8 cellular contexts compared by ENCODE assay signal in genomic region chr1:226882187-226882586, GRCh38.
A peak's percentile ranks its signal among the peaks of the same experiment; 100 is the strongest.
DNase-seq lines count a peak whose midpoint lies in the region.

No MANE protein-coding gene starts in this region.

- no peaks in the 10 kb centered on the region for H3K9me3 ChIP-seq in stomach smooth muscle (ENCODE audit: control insufficient read depth in 2 of 2, low read length in 2 of 2)

- peak overlapping the region; percentile 36 to 57 for H3K4me3 ChIP-seq in stomach smooth muscle (ENCODE audit: low read length in 2 of 2)

- peaks cover 33 to 37% of the 10 kb centered on the region in 2 donors for H3K36me3 ChIP-seq in stomach smooth muscle (ENCODE audit: control insufficient read depth in 2 of 2, insufficient read depth in 2 of 2, low read length in 2 of 2)

- no peaks in the 10 kb centered on the region for H3K27me3 ChIP-seq in stomach smooth muscle (ENCODE audit: control insufficient read depth in 1 of 2, insufficient read depth in 2 of 2, low read length in 2 of 2)

- H3K27ac ChIP-seq in stomach smooth muscle (ENCODE audit: low read length): peak overlapping the region; percentile 13

- H3K9ac ChIP-seq in stomach smooth muscle (ENCODE audit: low read length in 2 of 2): peak overlapping the region in 1 of 2 donors; percentile 29

- no peaks in the 10 kb centered on the region for H3K4me1 ChIP-seq in stomach smooth muscle (ENCODE audit: control insufficient read depth, insufficient read depth, low read length)

- DNase-seq in activated CD4-positive, alpha-beta T cell treated with anti-CD3 and anti-CD28 coated beads for 48 hours: peak; percentile 29
- no peak for DNase-seq in activated CD4-positive, alpha-beta T cell treated with anti-CD3 and anti-CD28 coated beads, Interleukin-2, amount 50 U/mL, for 1 hour
- peak; percentile 22 for DNase-seq in NCI-H69 (lab: John Stamatoyannopoulos, UW)
- DNase-seq in fibroblast of peridontal ligament (ENCODE audit: extremely low read depth): peak; percentile 27
- DNase-seq in iPS-NIHi11 (ENCODE audit: low spot score): no peak
- no peak for DNase-seq in foreskin melanocyte
- DNase-seq in GM19238 (ENCODE audit: insufficient read length, low spot score): no peak

Comparison
In these comparisons a context has a peak if more than half of its experiments do, and no peak if none do; other contexts are left out.
1. DNase-seq: peak in activated CD4-positive, alpha-beta T cell treated with anti-CD3 and anti-CD28 coated beads for 48 hours (single experiment), NCI-H69 (single experiment) and fibroblast of peridontal ligament (single experiment); none in activated CD4-positive, alpha-beta T cell treated with anti-CD3 and anti-CD28 coated beads, Interleukin-2, amount 50 U/mL, for 1 hour (single experiment), iPS-NIHi11 (single experiment), foreskin melanocyte (single experiment) and GM19238 (single experiment).